ENCODE assay signal across 1 cellular context in genomic region chr11:118607401-118608267, GRCh38.
TF ChIP-seq lines count a peak whose summit lies in the region.

PHLDB1 (plus strand) TSS chr11:118607615; CDS start chr11:118613837, 6,222 bp downstream.

TF ChIP-seq in HEK293, 187 proteins besides CTCF, POLR2A, EP300 and RAD21 (continued from another document):
- TF ChIP-seq ZNF785 (tag by site-specific recombination; IDR thresholded peaks at IDR 0.05) (no peak), ZFP37 (tag by site-specific recombination; IDR thresholded peaks at IDR 0.05) (0 out of 2 replicates have a peak, but pooled peaks have one; percentile 19), ZFP69B (tag by site-specific recombination; IDR thresholded peaks at IDR 0.05) (no peak), ZNF302 (tag by site-specific recombination; IDR thresholded peaks at IDR 0.05; ENCODE audit: low read depth) (no peak), ZNF23 (tag by site-specific recombination; IDR thresholded peaks at IDR 0.05; ENCODE audit: borderline replicate concordance) (no peak), ZNF677 (tag by site-specific recombination; IDR thresholded peaks at IDR 0.05) (no peak), SP2 (tag by site-specific recombination; IDR thresholded peaks at IDR 0.05) (0 out of 2 replicates have a peak, but pooled peaks have one; percentile 7), ZNF174 (tag by site-specific recombination; IDR thresholded peaks at IDR 0.05) (no peak), ZNF132 (tag by site-specific recombination; IDR thresholded peaks at IDR 0.05; ENCODE audit: borderline replicate concordance) (no peak), ZNF416 (tag by site-specific recombination; IDR thresholded peaks at IDR 0.05) (no peak), ZSCAN18 (tag by site-specific recombination; IDR thresholded peaks at IDR 0.05) (no peak), WT1 (tag by site-specific recombination; IDR thresholded peaks at IDR 0.05) (0 out of 2 replicates have a peak, but pooled peaks have one; percentile 29), ZNF596 (tag by site-specific recombination; IDR thresholded peaks at IDR 0.05) (no peak), ZNF621 (tag by site-specific recombination; IDR thresholded peaks at IDR 0.05) (no peak), ZBTB17 (tag by site-specific recombination; IDR thresholded peaks at IDR 0.05) (no peak; the same call in 1 of the 2 replicates), TCF7L2 (IDR thresholded peaks at IDR 0.05; ENCODE audit: borderline replicate concordance, low read depth, low read length) (no peak), SCRT2 (tag by site-specific recombination; IDR thresholded peaks at IDR 0.05) (peak; percentile 91), ZNF121 (tag by site-specific recombination; IDR thresholded peaks at IDR 0.05) (no peak), ZNF140 (tag by site-specific recombination; IDR thresholded peaks at IDR 0.05) (no peak), ZNF169 (tag by site-specific recombination; IDR thresholded peaks at IDR 0.05) (no peak), ZNF10 (tag by site-specific recombination; IDR thresholded peaks at IDR 0.05) (no peak), ZNF658 (tag by site-specific recombination; IDR thresholded peaks at IDR 0.05) (no peak), MYNN (tag by site-specific recombination; IDR thresholded peaks at IDR 0.05; ENCODE audit: borderline replicate concordance) (no peak), SP3 (tag by site-specific recombination; IDR thresholded peaks at IDR 0.05) (peak; percentile 55), TSHZ1 (tag by site-specific recombination; IDR thresholded peaks at IDR 0.05; ENCODE audit: borderline replicate concordance) (no peak), TRIM28 (IDR thresholded peaks at IDR 0.05; ENCODE audit: borderline replicate concordance, low read length) (no peak), ZBTB10 (tag by site-specific recombination; IDR thresholded peaks at IDR 0.05) (0 out of 2 replicates have a peak, but pooled peaks have one; percentile 42), KLF7 (tag by site-specific recombination; IDR thresholded peaks at IDR 0.05; ENCODE audit: borderline replicate concordance) (no peak)
- TF ChIP-seq, protein P1, sequence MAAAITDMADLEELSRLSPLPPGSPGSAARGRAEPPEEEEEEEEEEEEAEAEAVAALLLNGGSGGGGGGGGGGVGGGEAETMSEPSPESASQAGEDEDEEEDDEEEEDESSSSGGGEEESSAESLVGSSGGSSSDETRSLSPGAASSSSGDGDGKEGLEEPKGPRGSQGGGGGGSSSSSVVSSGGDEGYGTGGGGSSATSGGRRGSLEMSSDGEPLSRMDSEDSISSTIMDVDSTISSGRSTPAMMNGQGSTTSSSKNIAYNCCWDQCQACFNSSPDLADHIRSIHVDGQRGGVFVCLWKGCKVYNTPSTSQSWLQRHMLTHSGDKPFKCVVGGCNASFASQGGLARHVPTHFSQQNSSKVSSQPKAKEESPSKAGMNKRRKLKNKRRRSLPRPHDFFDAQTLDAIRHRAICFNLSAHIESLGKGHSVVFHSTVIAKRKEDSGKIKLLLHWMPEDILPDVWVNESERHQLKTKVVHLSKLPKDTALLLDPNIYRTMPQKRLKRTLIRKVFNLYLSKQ (tag by site-specific recombination; IDR thresholded peaks at IDR 0.05; ENCODE audit: borderline replicate concordance), result no peak
- TF ChIP-seq, protein P2, sequence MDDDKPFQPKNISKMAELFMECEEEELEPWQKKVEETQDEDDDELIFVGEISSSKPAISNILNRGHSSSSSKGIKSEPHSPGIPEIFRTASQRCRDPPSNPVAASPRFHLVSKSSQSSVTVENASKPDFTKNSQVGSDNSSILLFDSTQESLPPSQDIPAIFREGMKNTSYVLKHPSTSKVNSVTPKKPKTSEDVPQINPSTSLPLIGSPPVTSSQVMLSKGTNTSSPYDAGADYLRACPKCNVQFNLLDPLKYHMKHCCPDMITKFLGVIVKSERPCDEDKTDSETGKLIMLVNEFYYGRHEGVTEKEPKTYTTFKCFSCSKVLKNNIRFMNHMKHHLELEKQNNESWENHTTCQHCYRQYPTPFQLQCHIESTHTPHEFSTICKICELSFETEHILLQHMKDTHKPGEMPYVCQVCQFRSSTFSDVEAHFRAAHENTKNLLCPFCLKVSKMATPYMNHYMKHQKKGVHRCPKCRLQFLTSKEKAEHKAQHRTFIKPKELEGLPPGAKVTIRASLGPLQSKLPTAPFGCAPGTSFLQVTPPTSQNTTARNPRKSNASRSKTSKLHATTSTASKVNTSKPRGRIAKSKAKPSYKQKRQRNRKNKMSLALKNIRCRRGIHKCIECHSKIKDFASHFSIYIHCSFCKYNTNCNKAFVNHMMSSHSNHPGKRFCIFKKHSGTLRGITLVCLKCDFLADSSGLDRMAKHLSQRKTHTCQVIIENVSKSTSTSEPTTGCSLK (tag by site-specific recombination; IDR thresholded peaks at IDR 0.05), result no peak
TF ChIP-seq in HEK293: peak in this region for 19.
